25 cellular contexts compared by ENCODE assay signal in genomic region chr10:113842171-113842570, GRCh38.
"Had no signal": no experiment of that assay in that cellular context is flagged by ENCODE, and none has a peak within 500 bp of the region (broad histone marks: within the 10 kb centered on the region; RNA-seq: fewer than 3 reads in every experiment).

No MANE protein-coding gene starts in this region.

- DNase-seq: activated CD4-positive, alpha-beta memory T cell treated with anti-CD3 and anti-CD28 coated beads for 36 hours; activated CD4-positive, alpha-beta T cell treated with anti-CD3 and anti-CD28 coated beads, Interleukin-2, amount 10 ng/mL, durations not matched to agents 24 days and 14 days; activated CD8-positive, alpha-beta memory T cell treated with anti-CD3 and anti-CD28 coated beads for 24 hours; activated effector memory CD4-positive, alpha-beta T cell treated with anti-CD3 and anti-CD28 coated beads, Interleukin-2, amount 50 U/mL, for 16 hours; activated naive CD4-positive, alpha-beta T cell treated with Interleukin-2 at 50 U/mL for 16 hours; activated T-cell treated with anti-CD3 and anti-CD28 coated beads, Interleukin-2, amount 50 U/mL, for 4 hours; amniotic stem cell; MM.1S; NCI-H1105; NCI-H1436; NCI-H1694 treated with DMSO at 0.1 percent for 48 hours; NCI-H2029 treated with DMSO at 0.1 percent for 48 hours; NCI-H2171 treated with DMSO at 0.1 percent for 48 hours; NCI-H226; NCI-H69; Peyer's patch; Right ventricle myocardium superior; SJCRH30; SK-N-SH; T-helper 1 cell; WERI-Rb-1 had no signal

- H3K9me3 Mint-ChIP-seq: activated CD4-positive, alpha-beta memory T cell treated with anti-CD3 and anti-CD28 coated beads for 36 hours; activated CD4-positive, alpha-beta T cell treated with anti-CD3 and anti-CD28 coated beads, Interleukin-2, amount 10 ng/mL, durations not matched to agents 24 days and 14 days; activated T-cell treated with anti-CD3 and anti-CD28 coated beads, Interleukin-2, amount 50 U/mL, for 4 hours; brain; central memory CD8-positive, alpha-beta T cell had no signal

- H3K4me3 Mint-ChIP-seq: activated CD4-positive, alpha-beta memory T cell treated with anti-CD3 and anti-CD28 coated beads for 36 hours; activated CD4-positive, alpha-beta T cell treated with anti-CD3 and anti-CD28 coated beads, Interleukin-2, amount 10 ng/mL, durations not matched to agents 24 days and 14 days; activated T-cell treated with anti-CD3 and anti-CD28 coated beads, Interleukin-2, amount 50 U/mL, for 4 hours; brain; central memory CD8-positive, alpha-beta T cell had no signal

- H3K9me3 ChIP-seq: Peyer's patch, SJCRH30, SK-N-SH had no signal

- H3K4me1 ChIP-seq: Peyer's patch, SJCRH30 had no signal

- H3K4me3 ChIP-seq: Peyer's patch, SJCRH30 had no signal

- H3K27ac Mint-ChIP-seq: activated CD4-positive, alpha-beta memory T cell treated with anti-CD3 and anti-CD28 coated beads for 36 hours; activated CD4-positive, alpha-beta T cell treated with anti-CD3 and anti-CD28 coated beads, Interleukin-2, amount 10 ng/mL, durations not matched to agents 24 days and 14 days; brain had no signal

- H3K27me3 Mint-ChIP-seq: activated CD4-positive, alpha-beta memory T cell treated with anti-CD3 and anti-CD28 coated beads for 36 hours; activated CD4-positive, alpha-beta T cell treated with anti-CD3 and anti-CD28 coated beads, Interleukin-2, amount 10 ng/mL, durations not matched to agents 24 days and 14 days; brain; central memory CD8-positive, alpha-beta T cell had no signal

- H3K27ac ChIP-seq: Peyer's patch, RWPE1, SJCRH30, WERI-Rb-1 had no signal

- H3K4me1 Mint-ChIP-seq: brain; central memory CD8-positive, alpha-beta T cell had no signal

- H3K9me2 ChIP-seq: SK-N-SH had no signal

- H3K4me2 ChIP-seq: SK-N-SH had no signal

- FAIRE-seq: astrocyte had no signal

- H3K9ac ChIP-seq: SK-N-SH had no signal

- H3K27me3 ChIP-seq: Peyer's patch, SJCRH30 had no signal
